1 cellular context compared by ENCODE assay signal in the genomic region with DNA sequence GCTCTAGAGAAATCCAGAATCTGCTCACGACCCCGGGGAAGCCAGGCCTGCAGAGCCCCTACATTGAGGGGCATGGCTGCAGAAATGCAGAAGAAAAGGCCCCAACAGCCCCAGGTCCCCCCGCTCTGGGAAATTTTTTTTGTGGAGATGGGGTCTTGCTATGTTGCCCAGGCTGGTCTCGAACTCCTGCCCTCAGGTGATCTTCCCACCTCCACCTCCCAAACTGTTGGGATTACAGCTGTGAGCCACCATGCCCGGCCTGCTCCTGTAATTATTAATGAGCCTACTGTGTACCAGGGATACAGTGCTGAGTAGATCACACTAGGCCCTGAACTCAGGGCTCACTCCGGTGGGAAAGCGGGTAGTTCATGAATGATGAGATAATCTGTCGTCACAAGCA.
A peak's percentile ranks its signal among the peaks of the same experiment; 100 is the strongest.
TF ChIP-seq lines count a peak whose summit lies in the region.

No MANE protein-coding gene starts in this region.

TF ChIP-seq in HEK293, 187 proteins besides CTCF, POLR2A, EP300 and RAD21:
- TF ChIP-seq ZIC2 (tag by site-specific recombination; IDR thresholded peaks at IDR 0.05): no peak
- TF ChIP-seq ZNF121 (tag by site-specific recombination; IDR thresholded peaks at IDR 0.05): peak; percentile 78
TF ChIP-seq in HEK293: peak in this region for 1.
